ENCODE assay signal across 1 cellular context in genomic region chr1:247077234-247077633, GRCh38.
TF ChIP-seq lines count a peak whose summit lies in the region.

No MANE protein-coding gene starts in this region.

TF ChIP-seq in H1, 55 proteins besides CTCF, POLR2A, EP300 and RAD21 (continued from another document):
- TF ChIP-seq CBX5 (IDR thresholded peaks at IDR 0.05; ENCODE audit: low read depth, low read length) = no peak
- TF ChIP-seq BRCA1 (IDR thresholded peaks at IDR 0.05; ENCODE audit: low read depth, low read length) = no peak
- TF ChIP-seq E2F6 (IDR thresholded peaks at IDR 0.05) = no peak
- no peak for TF ChIP-seq EZH2 (IDR thresholded peaks at IDR 0.05; ENCODE audit: low read depth, low read length, severe bottlenecking)
- no peak for TF ChIP-seq CEBPB (IDR thresholded peaks at IDR 0.05; ENCODE audit: low read depth, low read length)
- TF ChIP-seq SRF (IDR thresholded peaks at IDR 0.05; ENCODE audit: low read depth, low read length) = no peak
- no peak for TF ChIP-seq JUND (IDR thresholded peaks at IDR 0.05; ENCODE audit: low read length)
